10 cellular contexts compared by ENCODE assay signal in the genomic region with DNA sequence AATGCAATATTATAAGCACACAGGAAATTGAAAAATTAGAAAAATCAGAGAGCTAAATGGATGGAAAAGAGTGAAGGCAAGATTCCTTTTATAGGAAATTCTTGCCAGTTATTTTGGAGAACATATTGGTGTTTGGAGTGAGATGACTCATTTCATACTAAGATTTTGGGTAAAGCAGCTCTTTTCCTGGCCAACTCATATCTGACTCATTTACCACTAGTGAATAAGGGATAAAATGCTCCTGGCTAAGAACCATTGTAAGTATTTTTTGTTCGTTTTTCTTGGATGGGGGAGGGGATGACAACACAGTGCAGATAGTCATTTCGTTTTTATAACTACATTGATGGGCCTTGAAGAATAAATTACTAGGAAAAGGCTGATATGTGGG.
DNase-seq lines count a peak whose midpoint lies in the region; ATAC-seq and TF ChIP-seq lines count a peak whose summit lies in the region.
"Had no signal": no experiment of that assay in that cellular context is flagged by ENCODE, and none has a peak within 500 bp of the region (broad histone marks: within the 10 kb centered on the region; RNA-seq: fewer than 3 reads in every experiment).

No MANE protein-coding gene starts in this region.

- no peaks in the 10 kb centered on the region for H3K4me1 Mint-ChIP-seq in stimulated activated naive B cell treated with anti-CD40 and anti-IgM and Interleukin-4, amounts not matched to agents 10 μg/mL and 1 μg/mL and 100 μg/mL, for 72 hours
- H3K4me1 Mint-ChIP-seq in WTC11, result no peaks in the 10 kb centered on the region

- H3K9me3 Mint-ChIP-seq in stimulated activated naive B cell treated with anti-CD40 and anti-IgM and Interleukin-4, amounts not matched to agents 10 μg/mL and 1 μg/mL and 100 μg/mL, for 72 hours, result peaks cover 0 to 1% of the 10 kb centered on the region in 2 donors
- peaks cover 9% of the 10 kb centered on the region for H3K9me3 Mint-ChIP-seq in WTC11

- intact Hi-C loops in colonic mucosa (cut with DNase I), result no loop called here

- H3K4me1 ChIP-seq in adipocyte (ENCODE audit: control insufficient read depth, insufficient read depth, low read length) (peaks cover 29% of the 10 kb centered on the region), colonic mucosa (no peaks in the 10 kb centered on the region)
- no peaks in the 10 kb centered on the region for H3K4me1 ChIP-seq in effector memory CD4-positive, alpha-beta T cell (ENCODE audit: control insufficient read depth, insufficient read depth, low read length, poor library complexity, severe bottlenecking)
- H3K4me1 ChIP-seq: testis had no signal

- DNase-seq in HFF-Myc (ENCODE audit: extremely low read depth, low read depth), result peak; percentile 88
- DNase-seq in adipocyte (ENCODE audit: low read depth), result peak; percentile 87
- DNase-seq in glomerular endothelial cell (ENCODE audit: extremely low read depth, low read depth, low spot score), result peak; percentile 42
- no peak for DNase-seq in stimulated activated naive B cell treated with anti-CD40 and anti-IgM and Interleukin-4, amounts not matched to agents 10 μg/mL and 1 μg/mL and 100 μg/mL, for 72 hours
- DNase-seq in colonic mucosa, result no peak
- no peak for DNase-seq in WTC11 (ENCODE audit: low spot score)
- no peak for DNase-seq in effector memory CD4-positive, alpha-beta T cell
- DNase-seq: NCI-H1417, testis had no signal

- peak overlapping the region; percentile 79 for H3K27ac Mint-ChIP-seq in stimulated activated naive B cell treated with anti-CD40 and anti-IgM and Interleukin-4, amounts not matched to agents 10 μg/mL and 1 μg/mL and 100 μg/mL, for 72 hours
- no peak overlapping the region for H3K27ac Mint-ChIP-seq in WTC11

- ATAC-seq in stimulated activated naive B cell treated with anti-CD40 and anti-IgM and Interleukin-4, amounts not matched to agents 10 μg/mL and 1 μg/mL and 100 μg/mL, for 72 hours (replicated peaks), result no peak
- ATAC-seq in WTC11 (no peak), GM18520 (IDR thresholded peaks at IDR 0.05; ENCODE audit: unreplicated experiment) (no peak)

- H3K27me3 ChIP-seq in adipocyte (replicated peaks; ENCODE audit: control insufficient read depth, insufficient read depth, low read length) (no peaks in the 10 kb centered on the region), colonic mucosa (no peaks in the 10 kb centered on the region)
- H3K27me3 ChIP-seq in effector memory CD4-positive, alpha-beta T cell (replicated peaks; ENCODE audit: control insufficient read depth, insufficient read depth, low read length, poor library complexity, severe bottlenecking), result no peaks in the 10 kb centered on the region
- H3K27me3 ChIP-seq: testis had no signal

- H3K36me3 Mint-ChIP-seq in stimulated activated naive B cell treated with anti-CD40 and anti-IgM and Interleukin-4, amounts not matched to agents 10 μg/mL and 1 μg/mL and 100 μg/mL, for 72 hours, result peaks cover 25 to 43% of the 10 kb centered on the region in 2 donors
- no peaks in the 10 kb centered on the region for H3K36me3 Mint-ChIP-seq in WTC11

- POLR2A ChIA-PET in WTC11 (lab: Charles Lee), result no interaction called here

- peak overlapping the region; percentile 63 for H3K9ac ChIP-seq in adipocyte (ENCODE audit: low read length)
- H3K9ac ChIP-seq in colonic mucosa (ENCODE audit: low read depth in 2 of 2, low read length in 2 of 2), result no peak overlapping the region

- H3K9me3 ChIP-seq in adipocyte (ENCODE audit: control insufficient read depth, low read length), result no peaks in the 10 kb centered on the region
- peaks cover 4% of the 10 kb centered on the region for H3K9me3 ChIP-seq in colonic mucosa
- H3K9me3 ChIP-seq in effector memory CD4-positive, alpha-beta T cell (ENCODE audit: control insufficient read depth, low read length), result no peaks in the 10 kb centered on the region
- H3K9me3 ChIP-seq: testis had no signal

- TF ChIP-seq CTCF in HFF-Myc (IDR thresholded peaks at IDR 0.05; ENCODE audit: low read depth, low read length, missing control alignments) (no peak), colonic mucosa (IDR thresholded peaks at IDR 0.05) (no peak), WTC11 (IDR thresholded peaks at IDR 0.05) (no peak)

- H3K27me3 Mint-ChIP-seq in stimulated activated naive B cell treated with anti-CD40 and anti-IgM and Interleukin-4, amounts not matched to agents 10 μg/mL and 1 μg/mL and 100 μg/mL, for 72 hours, result no peaks in the 10 kb centered on the region
- no peaks in the 10 kb centered on the region for H3K27me3 Mint-ChIP-seq in WTC11 (ENCODE audit: low read depth)

- CTCF ChIA-PET in WTC11 (lab: Charles Lee), result no interaction called here

- H3K4me3 ChIP-seq in HFF-Myc (replicated peaks; ENCODE audit: low read depth, low read length), result no peak overlapping the region
- H3K4me3 ChIP-seq in adipocyte (ENCODE audit: low read length), result peak overlapping the region; percentile 62
- H3K4me3 ChIP-seq in colonic mucosa, result no peak overlapping the region
- no peak overlapping the region for H3K4me3 ChIP-seq in effector memory CD4-positive, alpha-beta T cell (ENCODE audit: insufficient read depth, low read depth, low read length, poor library complexity, severe bottlenecking)
- H3K4me3 ChIP-seq: testis had no signal

- no peak overlapping the region for H3K4me3 Mint-ChIP-seq in stimulated activated naive B cell treated with anti-CD40 and anti-IgM and Interleukin-4, amounts not matched to agents 10 μg/mL and 1 μg/mL and 100 μg/mL, for 72 hours
- H3K4me3 Mint-ChIP-seq in WTC11, result no peak overlapping the region

- no peaks in the 10 kb centered on the region for H3K36me3 ChIP-seq in adipocyte (ENCODE audit: control insufficient read depth, insufficient read depth, low read length, severe bottlenecking)
- H3K36me3 ChIP-seq in colonic mucosa, result no peaks in the 10 kb centered on the region
- H3K36me3 ChIP-seq in effector memory CD4-positive, alpha-beta T cell (ENCODE audit: control insufficient read depth, insufficient read depth, low read length), result no peaks in the 10 kb centered on the region

- H3K27ac ChIP-seq in colonic mucosa, result no peak overlapping the region
- H3K27ac ChIP-seq in effector memory CD4-positive, alpha-beta T cell (ENCODE audit: insufficient read depth, low read length, poor library complexity, severe bottlenecking), result no peak overlapping the region
- H3K27ac ChIP-seq: testis had no signal

TF ChIP-seq in WTC11, 78 proteins besides CTCF, POLR2A, EP300 and RAD21:
- no peak for TF ChIP-seq CBFB (CRISPR knock-in tag; IDR thresholded peaks at IDR 0.05; ENCODE audit: low read depth)
- no peak for TF ChIP-seq NR3C1 (CRISPR knock-in tag; conservative IDR thresholded peaks at IDR 0.05; ENCODE audit: low read depth)
- TF ChIP-seq SMAD4 (CRISPR knock-in tag; IDR thresholded peaks at IDR 0.05), result no peak
- no peak for TF ChIP-seq ELF4 (CRISPR knock-in tag; IDR thresholded peaks at IDR 0.05; ENCODE audit: low read depth)
- TF ChIP-seq CREB1 (CRISPR knock-in tag; IDR thresholded peaks at IDR 0.05), result no peak
- TF ChIP-seq OVOL2 (CRISPR knock-in tag; IDR thresholded peaks at IDR 0.05; ENCODE audit: borderline replicate concordance), result no peak
- TF ChIP-seq ZNF671 (CRISPR knock-in tag; IDR thresholded peaks at IDR 0.05), result no peak

Comparison
In these comparisons a context has a peak if more than half of its experiments do, and no peak if none do; other contexts are left out.
1. DNase-seq: peak in HFF-Myc (single experiment), adipocyte (single experiment) and glomerular endothelial cell (single experiment); none in stimulated activated naive B cell treated with anti-CD40 and anti-IgM and Interleukin-4, amounts not matched to agents 10 μg/mL and 1 μg/mL and 100 μg/mL, for 72 hours (single experiment), colonic mucosa (single experiment), WTC11 (single experiment) and effector memory CD4-positive, alpha-beta T cell (0 of 3).